Comparison of ENCODE assay signal across 34 cellular contexts in the genomic region with DNA sequence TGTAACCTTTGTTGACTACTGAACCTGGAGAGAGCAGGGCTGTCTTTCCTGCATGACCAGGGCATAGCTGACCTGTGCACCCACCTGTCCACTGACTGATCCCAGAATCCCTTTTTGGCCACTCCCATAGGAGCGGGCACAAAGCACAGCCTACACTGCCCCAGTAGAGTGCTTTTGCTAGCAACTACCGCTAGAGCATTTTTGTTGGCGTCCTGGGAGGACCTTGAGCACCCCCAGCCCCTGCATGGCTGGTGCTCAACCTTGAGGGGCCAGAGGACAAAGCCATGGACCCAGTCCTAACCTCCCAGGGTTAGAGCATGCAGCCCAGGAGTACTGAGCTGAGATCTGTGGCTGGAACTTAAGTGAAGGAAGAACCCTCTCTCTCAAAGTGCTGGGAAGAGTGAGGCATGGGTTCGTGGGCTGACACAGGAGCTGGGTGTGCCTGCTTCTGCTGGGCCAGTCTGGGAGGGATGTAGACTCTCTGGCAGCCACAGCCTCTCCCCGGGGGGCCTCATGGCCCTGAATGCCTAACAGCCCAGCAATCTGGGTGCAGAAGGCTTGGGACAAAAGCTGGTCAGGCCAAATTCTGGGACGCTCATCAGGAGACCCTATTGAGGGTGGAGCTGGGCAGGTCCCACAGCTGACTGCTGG.
"Had no signal": no experiment of that assay in that cellular context is flagged by ENCODE, and none has a peak within 500 bp of the region (broad histone marks: within the 10 kb centered on the region; RNA-seq: fewer than 3 reads in every experiment).

No MANE protein-coding gene starts in this region.

- H3K4me1 Mint-ChIP-seq: activated CD4-positive, alpha-beta memory T cell treated with anti-CD3 and anti-CD28 coated beads, Interleukin-2, amount 10 ng/mL, durations not matched to agents 7 days and 5 days; activated CD8-positive, alpha-beta memory T cell treated with anti-CD3 and anti-CD28 coated beads, Interleukin-2, amount 10 ng/mL, durations not matched to agents 7 days and 5 days; activated naive CD4-positive, alpha-beta T cell treated with anti-CD3 and anti-CD28 coated beads, Interleukin-2, amount 10 ng/mL, durations not matched to agents 7 days and 5 days; activated naive CD8-positive, alpha-beta T cell treated with anti-CD3 and anti-CD28 coated beads, Interleukin-2, amount 50 U/mL, for 24 hours; brain had no signal

- H3K36me3 Mint-ChIP-seq: activated CD8-positive, alpha-beta memory T cell treated with anti-CD3 and anti-CD28 coated beads, Interleukin-2, amount 10 ng/mL, durations not matched to agents 7 days and 5 days; activated naive CD4-positive, alpha-beta T cell treated with anti-CD3 and anti-CD28 coated beads, Interleukin-2, amount 10 ng/mL, durations not matched to agents 7 days and 5 days; activated naive CD8-positive, alpha-beta T cell had no signal

- H3K27ac Mint-ChIP-seq: activated CD4-positive, alpha-beta memory T cell treated with anti-CD3 and anti-CD28 coated beads, Interleukin-2, amount 10 ng/mL, durations not matched to agents 7 days and 5 days; activated CD8-positive, alpha-beta memory T cell treated with anti-CD3 and anti-CD28 coated beads, Interleukin-2, amount 10 ng/mL, durations not matched to agents 7 days and 5 days; activated naive CD4-positive, alpha-beta T cell treated with anti-CD3 and anti-CD28 coated beads, Interleukin-2, amount 10 ng/mL, durations not matched to agents 7 days and 5 days; activated naive CD8-positive, alpha-beta T cell; activated naive CD8-positive, alpha-beta T cell treated with anti-CD3 and anti-CD28 coated beads, Interleukin-2, amount 50 U/mL, for 24 hours; brain had no signal

- H3K4me3 Mint-ChIP-seq: activated CD4-positive, alpha-beta memory T cell treated with anti-CD3 and anti-CD28 coated beads, Interleukin-2, amount 10 ng/mL, durations not matched to agents 7 days and 5 days; activated CD8-positive, alpha-beta memory T cell treated with anti-CD3 and anti-CD28 coated beads, Interleukin-2, amount 10 ng/mL, durations not matched to agents 7 days and 5 days; activated naive CD4-positive, alpha-beta T cell treated with anti-CD3 and anti-CD28 coated beads, Interleukin-2, amount 10 ng/mL, durations not matched to agents 7 days and 5 days; activated naive CD8-positive, alpha-beta T cell; activated naive CD8-positive, alpha-beta T cell treated with anti-CD3 and anti-CD28 coated beads, Interleukin-2, amount 50 U/mL, for 24 hours; brain had no signal

- ATAC-seq: activated CD8-positive, alpha-beta memory T cell treated with anti-CD3 and anti-CD28 coated beads, Interleukin-2, amount 10 ng/mL, durations not matched to agents 7 days and 5 days; activated naive CD8-positive, alpha-beta T cell treated with anti-CD3 and anti-CD28 coated beads, Interleukin-2, amount 50 U/mL, for 24 hours; PC-3 had no signal

- H3K9me3 Mint-ChIP-seq: activated naive CD4-positive, alpha-beta T cell treated with anti-CD3 and anti-CD28 coated beads, Interleukin-2, amount 10 ng/mL, durations not matched to agents 7 days and 5 days had no signal

- DNase-seq: activated CD4-positive, alpha-beta memory T cell treated with anti-CD3 and anti-CD28 coated beads, Interleukin-2, amount 10 ng/mL, durations not matched to agents 7 days and 5 days; activated CD4-positive, alpha-beta T cell treated with anti-CD3 and anti-CD28 coated beads for 1 hour; activated CD4-positive, alpha-beta T cell treated with anti-CD3 and anti-CD28 coated beads for 48 hours; activated CD4-positive, CD25-positive, alpha-beta regulatory T cell; activated CD8-positive, alpha-beta memory T cell treated with anti-CD3 and anti-CD28 coated beads for 24 hours; activated CD8-positive, alpha-beta memory T cell treated with anti-CD3 and anti-CD28 coated beads, Interleukin-2, amount 10 ng/mL, durations not matched to agents 7 days and 5 days; activated CD8-positive, alpha-beta memory T cell treated with anti-CD3 and anti-CD28 coated beads, Interleukin-2, amount 50 U/mL, for 48 hours; activated effector memory CD4-positive, alpha-beta T cell treated with Interleukin-2 at 50 U/mL for 16 hours; activated naive CD4-positive, alpha-beta T cell treated with anti-CD3 and anti-CD28 coated beads, Interleukin-2, amount 10 ng/mL, durations not matched to agents 7 days and 5 days; activated naive CD8-positive, alpha-beta T cell treated with anti-CD3 and anti-CD28 coated beads, Interleukin-2, amount 50 U/mL, for 24 hours; activated T-cell treated with anti-CD3 and anti-CD28 coated beads, Interleukin-2, amount 50 U/mL, for 48 hours; anterior cingulate cortex; caudate nucleus; KBM-7; NCI-H1105; NCI-H1417 treated with DMSO at 0.1 percent for 48 hours; NCI-H1694; NCI-H1930; NCI-H2081 treated with DMSO at 0.1 percent for 48 hours; NCI-H226; NCI-H446 treated with DMSO at 0.1 percent for 48 hours; NCI-H524; NCI-H748 treated with DMSO at 0.1 percent for 48 hours; NK-92 treated with Interleukin-12 subunit alpha and Interleukin-12 subunit beta, amount 100 ng/mL, for 24 hours; PC-3; Right ventricle myocardium superior; SW 1271; T-helper 1 cell; T-helper 2 cell; T-helper 9 cell had no signal

- H3K27ac ChIP-seq: VCaP had no signal

- FAIRE-seq: RCC 7860 had no signal
